In genomic region chr16:80692270-80692669, GRCh38 we compare ENCODE assay signal across 23 cellular contexts.
"Had no signal": no experiment of that assay in that cellular context is flagged by ENCODE, and none has a peak within 500 bp of the region (broad histone marks: within the 10 kb centered on the region; RNA-seq: fewer than 3 reads in every experiment).

No MANE protein-coding gene starts in this region.

- ATAC-seq: HepG2 had no signal

- DNase-seq: IMR-90, Karpas-422, KG1, MG63, NCI-H1092, NCI-H1105 treated with DMSO at 0.1 percent for 48 hours, NCI-H1417 treated with DMSO at 0.1 percent for 48 hours, NCI-H146, NCI-H1694 treated with DMSO at 0.1 percent for 48 hours, NCI-H1930, NCI-H2081, NCI-H2171, NCI-H226, NCI-H446, NCI-H510A, NCI-H524 treated with DMSO at 0.1 percent for 48 hours, NCI-H69, NCI-H774, Right ventricle myocardium superior, RPMI8226, SIG-M5 had no signal

- FAIRE-seq: HepG2, RCC 7860 had no signal
